Comparison of ENCODE assay signal across 8 cellular contexts in genomic region chr11:119100960-119101349, GRCh38. TPM values are rescaled to one million over a fixed set of nuclear protein-coding genes. Genes with fewer than 3 reads are reported as not detected.
DNase-seq lines count a peak whose midpoint lies in the region; ATAC-seq, FAIRE-seq and TF ChIP-seq lines count a peak whose summit lies in the region.

No MANE protein-coding gene starts in this region.

- no peak for TF ChIP-seq POLR2A in gastrocnemius medialis (IDR thresholded peaks at IDR 0.05)

- H3K4me3 ChIP-seq in SJSA1 (peak overlapping the region; percentile 58), fibroblast of the aortic adventitia (ENCODE audit: low read depth, low read length) (peak overlapping the region; percentile 90), gastrocnemius medialis (peak overlapping the region; percentile 74 to 90 (median 79))

- H3K36me3 ChIP-seq in SJSA1 (peaks cover 12% of the 10 kb centered on the region; the same call in 1 of the 2 replicates), gastrocnemius medialis (peaks cover 0 to 28% of the 10 kb centered on the region in 2 donors)

- DNase-seq in GM19239 (ENCODE audit: insufficient read length, low spot score): no peak
- no peak for DNase-seq in SJSA1 (ENCODE audit: low read depth in 1 of 2, low spot score in 2 of 2)
- DNase-seq in fibroblast of the aortic adventitia (ENCODE audit: low read depth): no peak
- DNase-seq in gastrocnemius medialis: no peak
- DNase-seq in NCI-H2107 treated with DMSO at 0.1 percent for 48 hours (lab: John Stamatoyannopoulos, UW; ENCODE audit: unreplicated experiment): no peak
- DNase-seq in NCI-H1694 (lab: John Stamatoyannopoulos, UW): no peak
- DNase-seq in D341Med (ENCODE audit: low spot score): no peak

- in situ Hi-C loops in gastrocnemius medialis (cut with MboI; ENCODE audit: low sequenced_read_pairs in 4 of 4): no loop called here

- FAIRE-seq in GM19239 (lab: Jason Lieb, UNC): peak; percentile 37

- ATAC-seq in gastrocnemius medialis: no peak
- ATAC-seq in GM19328 (IDR thresholded peaks at IDR 0.05; ENCODE audit: unreplicated experiment): no peak

- H3K9me3 ChIP-seq in SJSA1 (replicated peaks) (no peaks in the 10 kb centered on the region), gastrocnemius medialis (no peaks in the 10 kb centered on the region)

- TF ChIP-seq CTCF in fibroblast of the aortic adventitia (IDR thresholded peaks at IDR 0.05; ENCODE audit: insufficient read depth, low read length) (no peak), gastrocnemius medialis (IDR thresholded peaks at IDR 0.05 in 4 of 5, conservative IDR thresholded peaks at IDR 0.05 in 1 of 5) (no peak)

- intact Hi-C loops in gastrocnemius medialis (cut with DNase I; ENCODE audit: low total_unique reads): loop anchor here (5.0 kb wide), 1 partner anchor 236 kb away; no protein-coding TSS in a partner anchor

- no peaks in the 10 kb centered on the region for H3K27me3 ChIP-seq in SJSA1 (replicated peaks)
- H3K27me3 ChIP-seq in gastrocnemius medialis: no peaks in the 10 kb centered on the region

- H3K27ac ChIP-seq in SJSA1: no peak overlapping the region
- peak overlapping the region; percentile 88 to 93 (median 90) for H3K27ac ChIP-seq in gastrocnemius medialis

- H3K4me1 ChIP-seq in SJSA1 (replicated peaks) (peaks cover 14% of the 10 kb centered on the region), gastrocnemius medialis (peaks cover 17 to 27% of the 10 kb centered on the region in 2 donors)

RNA-seq across cellular contexts. Expression of gene DPAGT1, which starts 0.7 kb away (rescaled TPM):
- total RNA-seq in SJSA1 (2014; rRNA removed; shearing (Covaris generic)): 9.7 and 17.0 TPM in 2 replicates
- total RNA-seq in fibroblast of the aortic adventitia (ENCODE audit: low replicate concordance) (7.0 and 30.5 TPM in 2 replicates), gastrocnemius medialis (10 to 100 TPM in 3 of 4 donors, 1 to 10 TPM in 1; 8.9 to 34.0 (median 15.1) TPM)

RNA-seq across cellular contexts. Expression of gene C2CD2L, which starts 6.2 kb away (rescaled TPM):
- 5.1 and 5.4 TPM in 2 replicates for total RNA-seq in SJSA1 (2014; rRNA removed; shearing (Covaris generic))
- 2.6 and 4.9 TPM in 2 replicates for total RNA-seq in fibroblast of the aortic adventitia (ENCODE audit: low replicate concordance)
- 10 to 100 TPM; 10.0 to 30.7 (median 18.7) TPM for total RNA-seq in gastrocnemius medialis

RNA-seq across cellular contexts. Expression of gene HMBS, which starts 16.3 kb away (rescaled TPM):
- total RNA-seq in SJSA1 (2014; rRNA removed; shearing (Covaris generic)): 2.1 and 6.4 TPM in 2 replicates
- total RNA-seq in fibroblast of the aortic adventitia (ENCODE audit: low replicate concordance) (5.3 and 14.9 TPM in 2 replicates), gastrocnemius medialis (10 to 100 TPM in 3 of 4 donors, 1 to 10 TPM in 1; 8.7 to 31.1 (median 14.5) TPM)

RNA-seq across cellular contexts. Expression of gene HINFP, which starts 20.4 kb away (rescaled TPM):
- 3.1 and 6.7 TPM in 2 replicates for total RNA-seq in SJSA1 (2014; rRNA removed; shearing (Covaris generic))
- total RNA-seq in fibroblast of the aortic adventitia (ENCODE audit: low replicate concordance) (8.7 and 19.1 TPM in 2 replicates), gastrocnemius medialis (10 to 100 TPM in 3 of 4 donors, 1 to 10 TPM in 1; 8.1 to 17.8 (median 15.3) TPM)

RNA-seq across cellular contexts. Expression of gene VPS11, which starts 33.3 kb away (rescaled TPM):
- 5.6 and 11.2 TPM in 2 replicates for total RNA-seq in SJSA1 (2014; rRNA removed; shearing (Covaris generic))
- total RNA-seq in fibroblast of the aortic adventitia (ENCODE audit: low replicate concordance) (16.8 and 29.4 TPM in 2 replicates), gastrocnemius medialis (10 to 100 TPM; 16.5 to 25.9 (median 20.3) TPM)
